ENCODE assay signal across 3 cellular contexts in genomic region chrX:43910772-43911171, GRCh38. TPM values are rescaled to one million over a fixed set of nuclear protein-coding genes. Genes with fewer than 3 reads are reported as not detected.
"Had no signal": no experiment of that assay in that cellular context is flagged by ENCODE, and none has a peak within 500 bp of the region (broad histone marks: within the 10 kb centered on the region; RNA-seq: fewer than 3 reads in every experiment).

No MANE protein-coding gene starts in this region.

RNA-seq across cellular contexts. Expression of gene MAOB, which starts 28.5 kb away (rescaled TPM):
- total RNA-seq: GM23248, H4, HFFc6 had no signal
